15 cellular contexts compared by ENCODE assay signal in genomic region chr2:68730828-68731227, GRCh38. TPM values are rescaled to one million over a fixed set of nuclear protein-coding genes. Genes with fewer than 3 reads are reported as not detected.
DNase-seq lines count a peak whose midpoint lies in the region; ATAC-seq lines count a peak whose summit lies in the region.
"Had no signal": no experiment of that assay in that cellular context is flagged by ENCODE, and none has a peak within 500 bp of the region (broad histone marks: within the 10 kb centered on the region; RNA-seq: fewer than 3 reads in every experiment).

No MANE protein-coding gene starts in this region.

- peaks cover 9 to 42% (median 34%) of the 10 kb centered on the region in 4 donors for H3K4me1 Mint-ChIP-seq in CD4-positive, CD25-positive, alpha-beta regulatory T cell
- H3K4me1 Mint-ChIP-seq in activated naive CD8-positive, alpha-beta T cell treated with anti-CD3 and anti-CD28 coated beads, Interleukin-2, amount 50 U/mL, for 24 hours, result peaks cover 48% of the 10 kb centered on the region
- peaks cover 11 to 45% (median 32%) of the 10 kb centered on the region in 4 donors for H3K4me1 Mint-ChIP-seq in naive thymus-derived CD8-positive, alpha-beta T cell

- ATAC-seq in CD4-positive, CD25-positive, alpha-beta regulatory T cell (ENCODE audit: low read depth in 2 of 2), result no peak
- no peak for ATAC-seq in activated naive CD8-positive, alpha-beta T cell treated with anti-CD3 and anti-CD28 coated beads, Interleukin-2, amount 50 U/mL, for 24 hours
- no peak for ATAC-seq in naive thymus-derived CD8-positive, alpha-beta T cell
- no peak for ATAC-seq in stimulated activated naive CD8-positive, alpha-beta T cell treated with anti-CD3 and anti-CD28 coated beads, Interleukin-15, Interleukin-2, amounts not matched to agents 100 U/mL and 50 U/mL, for 24 hours
- ATAC-seq: activated CD4-positive, CD25-positive, alpha-beta regulatory T cell treated with anti-CD3 and anti-CD28 coated beads, Interleukin-2, amount 50 U/mL, for 24 hours had no signal

- H3K27me3 ChIP-seq in CD4-positive, CD25-positive, alpha-beta regulatory T cell (ENCODE audit: control insufficient read depth, insufficient read depth, low read length), result no peaks in the 10 kb centered on the region
- H3K27me3 ChIP-seq: ascending aorta had no signal

- H3K4me1 ChIP-seq in CD4-positive, CD25-positive, alpha-beta regulatory T cell (ENCODE audit: control insufficient read depth, insufficient read depth, low read length, poor library complexity, severe bottlenecking), result peaks cover 47% of the 10 kb centered on the region
- H3K4me1 ChIP-seq: ascending aorta had no signal

- no peaks in the 10 kb centered on the region for H3K9me3 Mint-ChIP-seq in CD4-positive, CD25-positive, alpha-beta regulatory T cell
- no peaks in the 10 kb centered on the region for H3K9me3 Mint-ChIP-seq in activated naive CD8-positive, alpha-beta T cell treated with anti-CD3 and anti-CD28 coated beads, Interleukin-2, amount 50 U/mL, for 24 hours
- no peaks in the 10 kb centered on the region for H3K9me3 Mint-ChIP-seq in naive thymus-derived CD8-positive, alpha-beta T cell
- H3K9me3 Mint-ChIP-seq: activated T-cell treated with anti-CD3 and anti-CD28 coated beads, Interleukin-2, amount 50 U/mL, for 24 hours; naive B cell had no signal

- H3K36me3 ChIP-seq in CD4-positive, CD25-positive, alpha-beta regulatory T cell (ENCODE audit: control insufficient read depth, insufficient read depth, low read length), result no peaks in the 10 kb centered on the region
- H3K36me3 ChIP-seq: ascending aorta had no signal

- peak overlapping the region in 2 of 3 donors; percentile 60 to 63 for H3K27ac Mint-ChIP-seq in CD4-positive, CD25-positive, alpha-beta regulatory T cell
- peak overlapping the region; percentile 19 for H3K27ac Mint-ChIP-seq in activated naive CD8-positive, alpha-beta T cell treated with anti-CD3 and anti-CD28 coated beads, Interleukin-2, amount 50 U/mL, for 24 hours
- peak overlapping the region in 2 of 10 donors; percentile 44 to 67 for H3K27ac Mint-ChIP-seq in naive thymus-derived CD8-positive, alpha-beta T cell
- H3K27ac Mint-ChIP-seq: activated T-cell treated with anti-CD3 and anti-CD28 coated beads, Interleukin-2, amount 50 U/mL, for 24 hours had no signal

- no peak for DNase-seq in CD4-positive, CD25-positive, alpha-beta regulatory T cell
- DNase-seq in HPDE6-E6E7 (ENCODE audit: extremely low spot score), result peak; percentile 77
- no peak for DNase-seq in activated naive CD8-positive, alpha-beta T cell treated with anti-CD3 and anti-CD28 coated beads, Interleukin-2, amount 50 U/mL, for 24 hours
- DNase-seq in kidney tubule cell (ENCODE audit: low spot score), result peak; percentile 35
- no peak for DNase-seq in activated gamma-delta T cell treated with Interleukin-2 at 50 U/mL for 16 hours
- no peak for DNase-seq in naive thymus-derived CD8-positive, alpha-beta T cell
- no peak for DNase-seq in stimulated activated naive CD8-positive, alpha-beta T cell treated with anti-CD3 and anti-CD28 coated beads, Interleukin-15, Interleukin-2, amounts not matched to agents 100 U/mL and 50 U/mL, for 24 hours
- DNase-seq in NCI-H2196 (lab: John Stamatoyannopoulos, UW; ENCODE audit: unreplicated experiment), result no peak
- DNase-seq: activated T-cell treated with anti-CD3 and anti-CD28 coated beads, Interleukin-2, amount 50 U/mL, for 24 hours; COR-L47; glutamatergic neuron; naive B cell; NCI-H2107 had no signal

- peak overlapping the region in 1 of 4 donors; percentile 75 for H3K4me3 Mint-ChIP-seq in CD4-positive, CD25-positive, alpha-beta regulatory T cell
- no peak overlapping the region for H3K4me3 Mint-ChIP-seq in activated naive CD8-positive, alpha-beta T cell treated with anti-CD3 and anti-CD28 coated beads, Interleukin-2, amount 50 U/mL, for 24 hours
- H3K4me3 Mint-ChIP-seq in naive thymus-derived CD8-positive, alpha-beta T cell, result no peak overlapping the region
- H3K4me3 Mint-ChIP-seq: activated T-cell treated with anti-CD3 and anti-CD28 coated beads, Interleukin-2, amount 50 U/mL, for 24 hours had no signal

- H3K4me3 ChIP-seq in CD4-positive, CD25-positive, alpha-beta regulatory T cell (ENCODE audit: low read depth, low read length), result no peak overlapping the region
- H3K4me3 ChIP-seq: ascending aorta had no signal

- H3K36me3 Mint-ChIP-seq in CD4-positive, CD25-positive, alpha-beta regulatory T cell, result peaks cover 3% of the 10 kb centered on the region
- H3K36me3 Mint-ChIP-seq in activated naive CD8-positive, alpha-beta T cell treated with anti-CD3 and anti-CD28 coated beads, Interleukin-2, amount 50 U/mL, for 24 hours (ENCODE audit: low read depth), result peaks cover 2% of the 10 kb centered on the region
- H3K36me3 Mint-ChIP-seq in naive thymus-derived CD8-positive, alpha-beta T cell, result no peaks in the 10 kb centered on the region
- H3K36me3 Mint-ChIP-seq: naive B cell had no signal

- H3K27ac ChIP-seq in CD4-positive, CD25-positive, alpha-beta regulatory T cell (ENCODE audit: insufficient read depth, low read length, poor library complexity, severe bottlenecking), result no peak overlapping the region
- H3K27ac ChIP-seq: ascending aorta had no signal

- H3K9me3 ChIP-seq in CD4-positive, CD25-positive, alpha-beta regulatory T cell (ENCODE audit: control insufficient read depth in 2 of 2, low read length in 2 of 2), result no peaks in the 10 kb centered on the region
- H3K9me3 ChIP-seq: ascending aorta had no signal

- POLR2A ChIA-PET in naive thymus-derived CD8-positive, alpha-beta T cell (lab: Charles Lee), result interaction anchor here (0.6 to 1.4 kb wide), 3 partner anchors 10 to 46 kb away, joined by 3 to 5 read pairs (median 3); no protein-coding TSS in a partner anchor

- H3K27me3 Mint-ChIP-seq in CD4-positive, CD25-positive, alpha-beta regulatory T cell, result peaks cover 4% of the 10 kb centered on the region
- no peaks in the 10 kb centered on the region for H3K27me3 Mint-ChIP-seq in activated naive CD8-positive, alpha-beta T cell treated with anti-CD3 and anti-CD28 coated beads, Interleukin-2, amount 50 U/mL, for 24 hours
- H3K27me3 Mint-ChIP-seq in naive thymus-derived CD8-positive, alpha-beta T cell, result no peaks in the 10 kb centered on the region
- H3K27me3 Mint-ChIP-seq: activated T-cell treated with anti-CD3 and anti-CD28 coated beads, Interleukin-2, amount 50 U/mL, for 24 hours; naive B cell had no signal

RNA-seq across cellular contexts. Expression of gene ARHGAP25, which starts 3.8 kb away (rescaled TPM):
- 142 TPM for total RNA-seq in CD4-positive, CD25-positive, alpha-beta regulatory T cell
- polyA plus RNA-seq in CD4-positive, CD25-positive, alpha-beta regulatory T cell, result 100 to 1,000 TPM in 3 of 4 donors, 10 to 100 TPM in 1; 97.8 to 148 (median 124) TPM
- 100 to 1,000 TPM; 124 TPM for total RNA-seq in naive thymus-derived CD8-positive, alpha-beta T cell
- 100 to 1,000 TPM in 1 of 3 donors, 10 to 100 TPM in 2; 76.5 to 104 (median 95.4) TPM for polyA plus RNA-seq in naive thymus-derived CD8-positive, alpha-beta T cell

Comparison
In these comparisons a context has a peak if more than half of its experiments do, and no peak if none do; other contexts are left out.
1. DNase-seq: peak in HPDE6-E6E7 (single experiment) and kidney tubule cell (single experiment); none in CD4-positive, CD25-positive, alpha-beta regulatory T cell (0 of 3), activated naive CD8-positive, alpha-beta T cell treated with anti-CD3 and anti-CD28 coated beads, Interleukin-2, amount 50 U/mL, for 24 hours (single experiment), activated gamma-delta T cell treated with Interleukin-2 at 50 U/mL for 16 hours (single experiment), naive thymus-derived CD8-positive, alpha-beta T cell (0 of 10), stimulated activated naive CD8-positive, alpha-beta T cell treated with anti-CD3 and anti-CD28 coated beads, Interleukin-15, Interleukin-2, amounts not matched to agents 100 U/mL and 50 U/mL, for 24 hours (single experiment) and NCI-H2196 (single experiment).